8 cellular contexts compared by ENCODE assay signal in genomic region chr15:92902020-92902419, GRCh38. TPM values are rescaled to one million over a fixed set of nuclear protein-coding genes. Genes with fewer than 3 reads are reported as not detected.
DNase-seq lines count a peak whose midpoint lies in the region; ATAC-seq and TF ChIP-seq lines count a peak whose summit lies in the region.

No MANE protein-coding gene starts in this region.

- intact Hi-C loops in sigmoid colon (cut with DNase I): loop anchor here (5.0 kb wide), 1 partner anchor 170 kb away; no protein-coding TSS in a partner anchor

- H3K9ac ChIP-seq in SK-N-MC (ENCODE audit: insufficient read length): peak overlapping the region; percentile 95

- H3K4me1 ChIP-seq in sigmoid colon: peaks cover 0 to 62% (median 35%) of the 10 kb centered on the region in 4 donors

- peaks cover 63% of the 10 kb centered on the region for H3K36me3 ChIP-seq in SK-N-MC (ENCODE audit: insufficient read depth, low read length)
- peaks cover 0 to 20% (median 3%) of the 10 kb centered on the region in 4 donors for H3K36me3 ChIP-seq in sigmoid colon

- ATAC-seq in GM21619 (IDR thresholded peaks at IDR 0.05; ENCODE audit: unreplicated experiment): no peak

- no peak for DNase-seq in SK-N-MC (ENCODE audit: low read depth, low spot score)
- no peak for DNase-seq in fibroblast of mammary gland (ENCODE audit: low read depth)
- DNase-seq in sigmoid colon: no peak
- no peak for DNase-seq in DMS53 (lab: John Stamatoyannopoulos, UW)
- no peak for DNase-seq in NCI-H524 (lab: John Stamatoyannopoulos, UW)
- no peak for DNase-seq in NOMO-1 treated with dmso at 0.1 percent for 144 hours (lab: John Stamatoyannopoulos, UW; ENCODE audit: unreplicated experiment)

- TF ChIP-seq CTCF in GM12875 (IDR thresholded peaks at IDR 0.05; ENCODE audit: borderline replicate concordance, insufficient read depth, low read depth, low read length) (no peak), fibroblast of mammary gland (conservative IDR thresholded peaks at IDR 0.05; ENCODE audit: control insufficient read depth, insufficient read depth, low read depth, low read length) (no peak), sigmoid colon (IDR thresholded peaks at IDR 0.05) (no peak)

- TF ChIP-seq POLR2A in sigmoid colon (IDR thresholded peaks at IDR 0.05): no peak

- TF ChIP-seq EP300 in sigmoid colon (IDR thresholded peaks at IDR 0.05): no peak

- 0% methylated on average over 2 of the region's 2 CpGs for WGBS in sigmoid colon, 2 donors

- H3K9me3 ChIP-seq in SK-N-MC (ENCODE audit: low read depth, low read length) (no peaks in the 10 kb centered on the region), sigmoid colon (no peaks in the 10 kb centered on the region)

- H3K27me3 ChIP-seq in sigmoid colon: no peaks in the 10 kb centered on the region

- H3K27ac ChIP-seq in SK-N-MC (peak overlapping the region; percentile 100), sigmoid colon (peak overlapping the region; percentile 91 to 96 (median 94))

- H3K4me3 ChIP-seq in GM12875 (ENCODE audit: low read depth, low read length): peak overlapping the region; percentile 53
- H3K4me3 ChIP-seq in SK-N-MC: peak overlapping the region; percentile 91
- H3K4me3 ChIP-seq in fibroblast of mammary gland (ENCODE audit: control insufficient read depth, low read depth, low read length): peak overlapping the region; percentile 83
- H3K4me3 ChIP-seq in sigmoid colon: peak overlapping the region; percentile 49 to 60 (median 57)

RNA-seq across cellular contexts. Expression of gene CHD2, which starts 1.9 kb away (rescaled TPM):
- total RNA-seq in sigmoid colon: 100 to 1,000 TPM in 1 of 4 donors, 10 to 100 TPM in 3; 75.9 to 108 (median 90.0) TPM
- polyA plus RNA-seq in sigmoid colon: 10 to 100 TPM; 16.0 to 48.4 (median 16.8) TPM
